26 cellular contexts compared by ENCODE assay signal in the genomic region with DNA sequence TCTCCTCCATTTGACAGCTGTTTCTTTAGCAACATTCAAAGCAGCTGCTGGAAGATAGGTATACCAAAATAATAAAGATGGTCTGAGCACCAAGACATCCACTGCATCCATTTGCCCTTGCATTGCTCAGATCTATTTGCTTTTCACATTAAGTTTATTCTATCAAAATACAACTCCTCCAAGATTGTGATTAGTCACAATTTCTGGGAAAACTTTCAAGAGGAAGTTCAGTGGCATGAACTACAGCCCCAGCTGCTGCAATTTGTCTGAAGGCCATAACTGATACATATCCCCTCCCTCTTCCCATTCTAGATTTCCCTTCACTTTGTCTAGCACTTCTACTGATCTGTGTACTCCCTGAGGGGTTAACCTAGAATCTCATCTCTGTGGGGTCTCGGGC.
DNase-seq lines count a peak whose midpoint lies in the region; ATAC-seq lines count a peak whose summit lies in the region.
"Had no signal": no experiment of that assay in that cellular context is flagged by ENCODE, and none has a peak within 500 bp of the region (broad histone marks: within the 10 kb centered on the region; RNA-seq: fewer than 3 reads in every experiment).

No MANE protein-coding gene starts in this region.

- peaks cover 10% of the 10 kb centered on the region for H3K4me1 ChIP-seq in adipocyte (ENCODE audit: control insufficient read depth, insufficient read depth, low read length)
- H3K4me1 ChIP-seq: suprapubic skin had no signal

- no peaks in the 10 kb centered on the region for H3K36me3 ChIP-seq in adipocyte (ENCODE audit: control insufficient read depth, insufficient read depth, low read length, severe bottlenecking)
- H3K36me3 ChIP-seq: neutrophil, suprapubic skin, WERI-Rb-1 had no signal

- H3K9ac ChIP-seq in adipocyte (ENCODE audit: low read length): no peak overlapping the region

- DNase-seq in GM03348 (ENCODE audit: low spot score): peak; percentile 11
- DNase-seq in adipocyte (ENCODE audit: low read depth): peak; percentile 51
- DNase-seq in fibroblast of peridontal ligament (ENCODE audit: extremely low read depth): peak; percentile 54
- peak; percentile 4 for DNase-seq in skeletal muscle cell (ENCODE audit: low read depth)
- no peak for DNase-seq in DMS 273 (lab: John Stamatoyannopoulos, UW; ENCODE audit: unreplicated experiment)
- no peak for DNase-seq in left cardiac atrium
- DNase-seq: activated CD4-positive, alpha-beta T cell treated with anti-CD3 and anti-CD28 coated beads, Interleukin-2, amount 10 ng/mL, durations not matched to agents 7 days and 5 days; activated naive CD4-positive, alpha-beta T cell treated with anti-CD3 and anti-CD28 coated beads, Interleukin-2, amount 50 U/mL, for 16 hours; aorta; cerebellar nuclear complex; effector CD4-positive, alpha-beta T cell; glutamatergic neuron; kidney glomerular epithelial cell; mammary epithelial cell; NCI-H1436; NCI-H446 treated with DMSO at 0.1 percent for 48 hours; OCI-M1; Right ventricle myocardium superior; stimulated activated CD4-positive, alpha-beta T cell treated with anti-CD3 and anti-CD28 coated beads, Interleukin-2, amount 100 ng/mL, for 24 hours; WERI-Rb-1 had no signal

- H3K27me3 ChIP-seq in adipocyte (replicated peaks; ENCODE audit: control insufficient read depth, insufficient read depth, low read length): no peaks in the 10 kb centered on the region
- H3K27me3 ChIP-seq: neutrophil, suprapubic skin had no signal

- intact Hi-C loops in left cardiac atrium (cut with DNase I): no loop called here

- H3K4me3 ChIP-seq in adipocyte (ENCODE audit: low read length) (no peak overlapping the region), skeletal muscle cell (ENCODE audit: low read depth, low read length) (no peak overlapping the region)
- H3K4me3 ChIP-seq: K562, skin epidermis, suprapubic skin had no signal

- ATAC-seq in HG02973 (IDR thresholded peaks at IDR 0.05; ENCODE audit: unreplicated experiment): no peak
- ATAC-seq in left cardiac atrium: no peak
- ATAC-seq: K562; stimulated activated memory B cell treated with anti-CD40 and anti-IgM and Interleukin-4, amounts not matched to agents 10 μg/mL and 1 μg/mL and 100 μg/mL, for 72 hours had no signal

- H3K9me3 ChIP-seq in adipocyte (ENCODE audit: control insufficient read depth, low read length): no peaks in the 10 kb centered on the region
- H3K9me3 ChIP-seq: neutrophil, suprapubic skin had no signal

Comparison
In these comparisons a context has a peak if more than half of its experiments do, and no peak if none do; other contexts are left out.
1. DNase-seq: peak in GM03348 (single experiment), adipocyte (single experiment), fibroblast of peridontal ligament (single experiment) and skeletal muscle cell (single experiment); none in DMS 273 (single experiment) and left cardiac atrium (single experiment).